14 cellular contexts compared by ENCODE assay signal in the genomic region with DNA sequence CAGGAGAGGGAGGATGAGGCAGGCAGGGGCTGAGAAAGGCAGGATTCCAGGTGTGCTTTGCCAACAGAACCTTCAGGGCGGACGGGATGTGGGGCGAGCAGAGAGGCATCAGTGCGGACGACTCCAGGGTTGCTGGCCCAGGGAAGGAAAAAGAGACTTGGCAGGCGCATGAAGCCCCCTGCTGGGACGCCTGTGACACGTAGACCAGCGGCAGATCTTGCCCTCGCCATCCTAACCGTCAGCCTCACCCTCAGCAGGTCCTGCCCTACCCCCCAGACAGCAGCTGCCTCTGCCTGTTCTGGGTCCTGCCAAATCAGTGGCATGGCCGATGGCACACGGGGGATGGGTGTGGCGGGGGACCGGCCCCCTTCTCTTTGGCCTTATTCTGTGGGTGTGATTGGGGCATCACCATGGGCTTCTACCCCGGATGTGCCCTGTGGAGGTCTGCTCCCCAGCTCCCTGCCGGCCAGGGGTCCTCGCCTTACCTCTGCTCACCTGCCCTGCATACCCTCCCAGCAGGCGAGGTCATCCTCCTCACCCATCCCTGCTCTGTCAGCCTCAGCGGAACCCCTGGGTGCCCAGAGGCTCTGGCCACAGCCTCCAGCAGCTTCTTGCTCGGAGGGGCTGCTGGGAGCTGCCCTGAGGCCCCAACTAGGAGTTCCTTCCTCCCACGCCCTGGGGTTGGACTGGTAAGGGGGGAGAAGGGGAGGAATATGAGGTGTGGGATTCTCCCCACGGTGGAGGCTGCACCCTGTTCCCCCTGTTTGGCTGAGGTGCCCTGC. TPM values are rescaled to one million over a fixed set of nuclear protein-coding genes. Genes with fewer than 3 reads are reported as not detected.
DNase-seq lines count a peak whose midpoint lies in the region; ATAC-seq and TF ChIP-seq lines count a peak whose summit lies in the region.
"Had no signal": no experiment of that assay in that cellular context is flagged by ENCODE, and none has a peak within 500 bp of the region (broad histone marks: within the 10 kb centered on the region; RNA-seq: fewer than 3 reads in every experiment).

No MANE protein-coding gene starts in this region.

- no peak overlapping the region for H3K4ac ChIP-seq in mesenchymal stem cell (ENCODE audit: low read depth in 1 of 2, low read length in 2 of 2)

- no peak overlapping the region for H2AFZ ChIP-seq in mesenchymal stem cell (ENCODE audit: low read depth, low read length)
- H2AFZ ChIP-seq: GM23338 had no signal

- intact Hi-C loops in prostate gland (cut with DNase I), result no loop called here

- H3K4me1 ChIP-seq in BE2C, result peaks cover 16% of the 10 kb centered on the region
- peaks cover 52% of the 10 kb centered on the region for H3K4me1 ChIP-seq in CD8-positive, alpha-beta memory T cell (ENCODE audit: insufficient read depth, low read length)
- peaks cover 27% of the 10 kb centered on the region for H3K4me1 ChIP-seq in mesenchymal stem cell (ENCODE audit: control insufficient read depth, insufficient read depth, low read depth, low read length)
- H3K4me1 ChIP-seq in prostate gland (replicated peaks), result peaks cover 8% of the 10 kb centered on the region

- no peaks in the 10 kb centered on the region for H3K9me3 Mint-ChIP-seq in CD8-positive, alpha-beta memory T cell
- H3K9me3 Mint-ChIP-seq in activated T-helper 17 cell treated with anti-CD3 and anti-CD28 coated beads, Interleukin-2, amount 50 U/mL, for 72 hours, result no peaks in the 10 kb centered on the region
- H3K9me3 Mint-ChIP-seq: GM23338 had no signal

- DNase-seq in BE2C, result no peak
- DNase-seq in CD8-positive, alpha-beta memory T cell, result no peak
- DNase-seq in mesenchymal stem cell, result no peak
- no peak for DNase-seq in GM19240 (ENCODE audit: insufficient read length, low spot score)
- no peak for DNase-seq in NCI-H2227 treated with DMSO at 0.1 percent for 48 hours (lab: John Stamatoyannopoulos, UW)
- DNase-seq in prostate gland (ENCODE audit: low spot score), result no peak
- DNase-seq in activated gamma-delta T cell (lab: John Stamatoyannopoulos, UW), result no peak
- DNase-seq: GDM1, NCI-H1694, NCI-H69, SHP77 treated with DMSO at 0.1 percent for 48 hours had no signal

- peaks cover 51 to 91% (median 62%) of the 10 kb centered on the region in 3 donors for H3K4me1 Mint-ChIP-seq in CD8-positive, alpha-beta memory T cell
- H3K4me1 Mint-ChIP-seq in activated T-helper 17 cell treated with anti-CD3 and anti-CD28 coated beads, Interleukin-2, amount 50 U/mL, for 72 hours, result peaks cover 6% of the 10 kb centered on the region

- H3K9ac ChIP-seq in mesenchymal stem cell (ENCODE audit: low read length), result no peak overlapping the region

- no peak for TF ChIP-seq POLR2A in prostate gland (IDR thresholded peaks at IDR 0.05)

- peak overlapping the region; percentile 19 for H2BK12ac ChIP-seq in mesenchymal stem cell (ENCODE audit: low read length in 2 of 2)

- no peaks in the 10 kb centered on the region for H3K36me3 Mint-ChIP-seq in CD8-positive, alpha-beta memory T cell
- peaks cover 16% of the 10 kb centered on the region for H3K36me3 Mint-ChIP-seq in activated T-helper 17 cell treated with anti-CD3 and anti-CD28 coated beads, Interleukin-2, amount 50 U/mL, for 72 hours (ENCODE audit: low read depth)

- H3K36me3 ChIP-seq in BE2C (no peaks in the 10 kb centered on the region), mesenchymal stem cell (ENCODE audit: control insufficient read depth in 1 of 2, insufficient read depth in 2 of 2, low read depth in 1 of 2, low read length in 2 of 2) (no peaks in the 10 kb centered on the region), prostate gland (no peaks in the 10 kb centered on the region)
- no peaks in the 10 kb centered on the region for H3K36me3 ChIP-seq in CD8-positive, alpha-beta memory T cell (ENCODE audit: insufficient read depth, low read length)

- no peak overlapping the region for H2BK5ac ChIP-seq in mesenchymal stem cell (ENCODE audit: low read depth, low read length, poor library complexity, severe bottlenecking)

- no peak overlapping the region for H3K4me2 ChIP-seq in mesenchymal stem cell (ENCODE audit: low read length, poor library complexity, severe bottlenecking)
- H3K4me2 ChIP-seq: GM23338 had no signal

- H3K27me3 ChIP-seq in BE2C (no peaks in the 10 kb centered on the region), mesenchymal stem cell (ENCODE audit: control insufficient read depth in 1 of 2, insufficient read depth in 1 of 2, low read length in 2 of 2) (no peaks in the 10 kb centered on the region), prostate gland (replicated peaks; ENCODE audit: insufficient read depth) (no peaks in the 10 kb centered on the region)
- H3K27me3 ChIP-seq in CD8-positive, alpha-beta memory T cell (ENCODE audit: insufficient read depth, low read length, poor library complexity, severe bottlenecking), result no peaks in the 10 kb centered on the region

- H3K18ac ChIP-seq in mesenchymal stem cell (ENCODE audit: low read depth in 1 of 2, low read length in 2 of 2), result no peak overlapping the region

- no peak for ATAC-seq in activated T-helper 17 cell treated with anti-CD3 and anti-CD28 coated beads, Interleukin-2, amount 50 U/mL, for 72 hours (replicated peaks)
- ATAC-seq: GM23338 had no signal

- H3K4me3 ChIP-seq in BE2C (ENCODE audit: low read depth, low read length), result no peak overlapping the region
- H3K4me3 ChIP-seq in CD8-positive, alpha-beta memory T cell (ENCODE audit: low read length), result no peak overlapping the region
- H3K4me3 ChIP-seq in mesenchymal stem cell (ENCODE audit: insufficient read depth in 1 of 2, low read depth in 1 of 2, low read length in 2 of 2), result no peak overlapping the region
- no peak overlapping the region for H3K4me3 ChIP-seq in prostate gland
- H3K4me3 ChIP-seq: GM23338 had no signal

- 85% methylated on average over 13 of the region's 23 CpGs for WGBS in mesenchymal stem cell
- 86% methylated on average over 22 of the region's 23 CpGs for WGBS in prostate gland

- no peak overlapping the region for H3K14ac ChIP-seq in mesenchymal stem cell (ENCODE audit: low read length in 2 of 2)

- peak overlapping the region in 6 of 8 donors; percentile 19 to 84 (median 58) for H3K27ac Mint-ChIP-seq in CD8-positive, alpha-beta memory T cell
- peak overlapping the region; percentile 65 for H3K27ac Mint-ChIP-seq in activated T-helper 17 cell treated with anti-CD3 and anti-CD28 coated beads, Interleukin-2, amount 50 U/mL, for 72 hours
- H3K27ac Mint-ChIP-seq: GM23338 had no signal

- peak overlapping the region; percentile 9 for H2BK15ac ChIP-seq in mesenchymal stem cell (ENCODE audit: low read depth, poor library complexity, severe bottlenecking)

- H3K4me3 Mint-ChIP-seq in CD8-positive, alpha-beta memory T cell, result peak overlapping the region in 2 of 7 donors; percentile 16 to 56
- H3K4me3 Mint-ChIP-seq in activated T-helper 17 cell treated with anti-CD3 and anti-CD28 coated beads, Interleukin-2, amount 50 U/mL, for 72 hours, result no peak overlapping the region
- H3K4me3 Mint-ChIP-seq: GM23338 had no signal

- no peaks in the 10 kb centered on the region for H3K27me3 Mint-ChIP-seq in CD8-positive, alpha-beta memory T cell
- H3K27me3 Mint-ChIP-seq in activated T-helper 17 cell treated with anti-CD3 and anti-CD28 coated beads, Interleukin-2, amount 50 U/mL, for 72 hours, result no peaks in the 10 kb centered on the region

- H3K27ac ChIP-seq in CD8-positive, alpha-beta memory T cell (ENCODE audit: low read depth, low read length), result no peak overlapping the region
- H3K27ac ChIP-seq in mesenchymal stem cell (ENCODE audit: low read length, poor library complexity, severe bottlenecking), result no peak overlapping the region
- H3K27ac ChIP-seq in prostate gland, result no peak overlapping the region
- H3K27ac ChIP-seq: C4-2B had no signal

- no peak overlapping the region for H4K8ac ChIP-seq in mesenchymal stem cell (ENCODE audit: low read length)

- H2AK5ac ChIP-seq in mesenchymal stem cell (ENCODE audit: low read length, severe bottlenecking), result no peak overlapping the region

- H3K23ac ChIP-seq in mesenchymal stem cell (ENCODE audit: low read length in 2 of 2), result no peak overlapping the region

- POLR2A ChIA-PET in CD8-positive, alpha-beta memory T cell (lab: Charles Lee), result no interaction called here

- H3K79me1 ChIP-seq in mesenchymal stem cell (replicated peaks; ENCODE audit: low read length, poor library complexity, severe bottlenecking), result no peaks in the 10 kb centered on the region

- TF ChIP-seq CTCF in BE2C (IDR thresholded peaks at IDR 0.05; ENCODE audit: low read depth, low read length) (peak; percentile 23; the same call in 1 of the 2 replicates), prostate gland (IDR thresholded peaks at IDR 0.05) (no peak)

- no peaks in the 10 kb centered on the region for H3K9me3 ChIP-seq in BE2C
- H3K9me3 ChIP-seq in CD8-positive, alpha-beta memory T cell (ENCODE audit: low read length), result no peaks in the 10 kb centered on the region
- no peaks in the 10 kb centered on the region for H3K9me3 ChIP-seq in mesenchymal stem cell (ENCODE audit: control insufficient read depth, low read length)
- H3K9me3 ChIP-seq in prostate gland, result no peaks in the 10 kb centered on the region

- CTCF ChIA-PET in CD8-positive, alpha-beta memory T cell (lab: Charles Lee), result interaction anchor here (1.4 to 1.5 kb wide), 2 partner anchors 19 to 26 kb away, joined by 3 to 6 read pairs; no protein-coding TSS in a partner anchor

- H4K91ac ChIP-seq in mesenchymal stem cell (ENCODE audit: low read length), result peak overlapping the region; percentile 54

- H2BK120ac ChIP-seq in mesenchymal stem cell (ENCODE audit: low read depth, low read length), result no peak overlapping the region

RNA-seq across cellular contexts. Expression of gene SH3BP2, which starts 2.9 kb away (rescaled TPM):
- polyA plus RNA-seq in BE2C (2012; ENCODE audit: insufficient read depth, insufficient read length, low read depth), result 35.4 TPM
- 10 to 100 TPM; 68.8 to 75.4 TPM for total RNA-seq in CD8-positive, alpha-beta memory T cell
- 35.7 TPM for polyA plus RNA-seq in CD8-positive, alpha-beta memory T cell
- 100 to 1,000 TPM in 1 of 2 donors, 10 to 100 TPM in 1; 83.5 to 122 TPM for total RNA-seq in activated T-helper 17 cell treated with anti-CD3 and anti-CD28 coated beads, Interleukin-2, amount 50 U/mL, for 72 hours
- 25.7 TPM for polyA plus RNA-seq in mesenchymal stem cell (2013, experiment 1 of 2)
- polyA plus RNA-seq in mesenchymal stem cell (2013, experiment 2 of 2), result 26.3 TPM
- total RNA-seq in prostate gland, result 10 to 100 TPM; 24.3 to 41.3 TPM

RNA-seq across cellular contexts. Expression of gene TNIP2, which starts 33.9 kb away (rescaled TPM):
- polyA plus RNA-seq in BE2C (2012; ENCODE audit: insufficient read depth, insufficient read length, low read depth), result 47.1 TPM
- 10 to 100 TPM; 87.7 to 92.3 TPM for total RNA-seq in CD8-positive, alpha-beta memory T cell
- 57.4 TPM for polyA plus RNA-seq in CD8-positive, alpha-beta memory T cell
- 100 to 1,000 TPM in 1 of 2 donors, 10 to 100 TPM in 1; 80.1 to 110 TPM for total RNA-seq in activated T-helper 17 cell treated with anti-CD3 and anti-CD28 coated beads, Interleukin-2, amount 50 U/mL, for 72 hours
- 26.1 TPM for polyA plus RNA-seq in mesenchymal stem cell (2013, experiment 1 of 2)
- 25.8 TPM for polyA plus RNA-seq in mesenchymal stem cell (2013, experiment 2 of 2)
- total RNA-seq in prostate gland, result 10 to 100 TPM; 54.8 to 94.0 TPM

RNA-seq across cellular contexts. Expression of gene ADD1, which starts 53.7 kb away (rescaled TPM):
- 184 TPM for polyA plus RNA-seq in BE2C (2012; ENCODE audit: insufficient read depth, insufficient read length, low read depth)
- total RNA-seq in CD8-positive, alpha-beta memory T cell, result 100 to 1,000 TPM; 185 to 192 TPM
- 217 TPM for polyA plus RNA-seq in CD8-positive, alpha-beta memory T cell
- total RNA-seq in activated T-helper 17 cell treated with anti-CD3 and anti-CD28 coated beads, Interleukin-2, amount 50 U/mL, for 72 hours, result 100 to 1,000 TPM; 220 to 254 TPM
- 336 TPM for polyA plus RNA-seq in mesenchymal stem cell (2013, experiment 1 of 2)
- polyA plus RNA-seq in mesenchymal stem cell (2013, experiment 2 of 2), result 331 TPM
- 100 to 1,000 TPM; 164 to 321 TPM for total RNA-seq in prostate gland
